Comparison of ENCODE assay signal across 9 cellular contexts in genomic region chr10:96287392-96288105, GRCh38. TPM values are rescaled to one million over a fixed set of nuclear protein-coding genes. Genes with fewer than 3 reads are reported as not detected.
DNase-seq lines count a peak whose midpoint lies in the region; ATAC-seq and TF ChIP-seq lines count a peak whose summit lies in the region.
"Had no signal": no experiment of that assay in that cellular context is flagged by ENCODE, and none has a peak within 500 bp of the region (broad histone marks: within the 10 kb centered on the region; RNA-seq: fewer than 3 reads in every experiment).

No MANE protein-coding gene starts in this region.

- no peaks in the 10 kb centered on the region for H3K9me2 ChIP-seq in PC-9 (ENCODE audit: insufficient read depth)

- no peak overlapping the region for H3K4me2 ChIP-seq in PC-9

- H3K4me3 ChIP-seq in PC-9, result no peak overlapping the region
- H3K4me3 ChIP-seq in foreskin fibroblast (ENCODE audit: low read depth in 1 of 2, low read length in 2 of 2), result no peak overlapping the region

- POLR2A ChIA-PET in WTC11 (lab: Charles Lee), result no interaction called here
- POLR2A ChIA-PET in PC-9 (lab: Charles Lee; ENCODE audit: unreplicated experiment), result no interaction called here

- H3K9me3 ChIP-seq in PC-9 (ENCODE audit: insufficient read depth, low read depth), result no peaks in the 10 kb centered on the region

- no peaks in the 10 kb centered on the region for H3K4me1 ChIP-seq in PC-9 (replicated peaks; ENCODE audit: insufficient read depth)

- no peaks in the 10 kb centered on the region for H3K79me2 ChIP-seq in PC-9 (ENCODE audit: low read depth)

- H3F3A ChIP-seq in PC-9 (ENCODE audit: insufficient read depth, low read depth), result no peaks in the 10 kb centered on the region

- BruUV-seq in PC-9 (replicated peaks; lab: Mats Ljungman, UMichigan), result no TSS peak

- no peaks in the 10 kb centered on the region for H3K36me3 ChIP-seq in PC-9 (ENCODE audit: low read depth)

- H3K27me3 Mint-ChIP-seq in WTC11 (ENCODE audit: low read depth) (no peaks in the 10 kb centered on the region), naive B cell (no peaks in the 10 kb centered on the region)

- H3K4me1 Mint-ChIP-seq in WTC11 (peaks cover 22% of the 10 kb centered on the region), naive B cell (peaks cover 62 to 80% (median 67%) of the 10 kb centered on the region in 3 donors)

- H3K27ac ChIP-seq in PC-9, result no peak overlapping the region

- TF ChIP-seq CTCF in WTC11 (IDR thresholded peaks at IDR 0.05), result no peak
- no peak for TF ChIP-seq CTCF in PC-9 (conservative IDR thresholded peaks at IDR 0.05)
- no peak for TF ChIP-seq CTCF in foreskin fibroblast (IDR thresholded peaks at IDR 0.05; ENCODE audit: low read depth, low read length)

- H3K9me3 Mint-ChIP-seq in WTC11 (no peaks in the 10 kb centered on the region), naive B cell (peaks cover 0 to 4% (median 0%) of the 10 kb centered on the region in 7 donors)

- H3K36me3 Mint-ChIP-seq in WTC11 (no peaks in the 10 kb centered on the region), naive B cell (peaks cover 0 to 7% of the 10 kb centered on the region in 2 donors)

- no peaks in the 10 kb centered on the region for H3K27me3 ChIP-seq in PC-9 (ENCODE audit: insufficient read depth, low read depth)

- intact Hi-C loops in PC-9 (cut with micrococcal nuclease; ENCODE audit: unreplicated experiment), result loop anchor here (2.0 kb wide), 1 partner anchor 21 kb away; no protein-coding TSS in a partner anchor

- no peak overlapping the region for H3K4me3 Mint-ChIP-seq in WTC11
- H3K4me3 Mint-ChIP-seq in naive B cell, result peak overlapping the region; percentile 81 to 93 (median 86)

- in situ Hi-C loops in Caki2 (cut with HindIII; ENCODE audit: low pct_unique_long_range_greater_than_20kb, low sequenced_read_pairs), result no loop called here

- ATAC-seq in GM19397 (IDR thresholded peaks at IDR 0.05; ENCODE audit: unreplicated experiment) (peak; percentile 65), HG03378 (IDR thresholded peaks at IDR 0.05; ENCODE audit: unreplicated experiment) (peak; percentile 64), WTC11 (no peak), naive B cell (ENCODE audit: low read depth in 2 of 2) (peak; percentile 80 to 83)

- 0 out of 2 replicates have a peak overlapping the region, but pooled peaks have one; percentile 26 for H3K27ac Mint-ChIP-seq in WTC11
- H3K27ac Mint-ChIP-seq in naive B cell, result peak overlapping the region; percentile 84 to 98 (median 94)

- CTCF ChIA-PET in WTC11 (lab: Charles Lee), result interaction anchor here (0.5 to 2.0 kb wide), 6 partner anchors 30 to 594 kb away, joined by 3 to 15 read pairs (median 3); partner anchors contain the start of gene TCTN3
- CTCF ChIA-PET in PC-9 (lab: Charles Lee), result no interaction called here

- peak; percentile 88 for DNase-seq in Caki2 (ENCODE audit: low read depth)
- DNase-seq in WTC11 (ENCODE audit: low spot score), result no peak
- peak; percentile 80 for DNase-seq in naive B cell
- DNase-seq in 8988T, result no peak
- DNase-seq in PC-9, result no peak
- DNase-seq in foreskin fibroblast, result no peak

- no peak overlapping the region for H2AFZ ChIP-seq in PC-9

- H4K20me1 ChIP-seq in PC-9 (ENCODE audit: insufficient read depth), result no peaks in the 10 kb centered on the region

TF ChIP-seq in WTC11, 78 proteins besides CTCF, POLR2A, EP300 and RAD21 (continues in another document):
- TF ChIP-seq ZNF281 (CRISPR knock-in tag; IDR thresholded peaks at IDR 0.05) (no peak), RORB (CRISPR knock-in tag; IDR thresholded peaks at IDR 0.05) (no peak), ZNF416 (CRISPR knock-in tag; IDR thresholded peaks at IDR 0.05) (no peak), E2F1 (CRISPR knock-in tag; IDR thresholded peaks at IDR 0.05) (no peak), PRRX2 (CRISPR knock-in tag; IDR thresholded peaks at IDR 0.05) (no peak), ZNF425 (CRISPR knock-in tag; conservative IDR thresholded peaks at IDR 0.05) (no peak), TEAD4 (CRISPR knock-in tag; IDR thresholded peaks at IDR 0.05) (no peak), NFATC4 (CRISPR knock-in tag; IDR thresholded peaks at IDR 0.05) (no peak), ZNF671 (CRISPR knock-in tag; IDR thresholded peaks at IDR 0.05) (no peak), MLX (CRISPR knock-in tag; IDR thresholded peaks at IDR 0.05) (no peak), CREM (CRISPR knock-in tag; IDR thresholded peaks at IDR 0.05) (no peak), TCF7 (CRISPR knock-in tag; IDR thresholded peaks at IDR 0.05; ENCODE audit: low read depth) (no peak), GABPB1 (CRISPR knock-in tag; IDR thresholded peaks at IDR 0.05) (no peak), ZNF219 (CRISPR knock-in tag; IDR thresholded peaks at IDR 0.05; ENCODE audit: borderline replicate concordance) (no peak), NFYB (CRISPR knock-in tag; conservative IDR thresholded peaks at IDR 0.05; ENCODE audit: low read depth) (no peak), RELA (CRISPR knock-in tag; IDR thresholded peaks at IDR 0.05; ENCODE audit: borderline replicate concordance) (no peak), ERG (CRISPR knock-in tag; IDR thresholded peaks at IDR 0.05) (no peak)

RNA-seq across cellular contexts. Expression of gene BLNK, which starts 16.2 kb away (rescaled TPM):
- not detected in 2 replicates for total RNA-seq in Caki2 (2014; rRNA removed; shearing (Covaris generic); ENCODE audit: low replicate concordance)
- not detected in 3 replicates for total RNA-seq in WTC11 (2021)
- polyA plus RNA-seq in naive B cell (ENCODE audit: low read depth in 6 of 6), result 100 to 1,000 TPM; 152 to 280 (median 196) TPM
- total RNA-seq in PC-9 (2021), result 0.98 and 1.0 TPM in 2 replicates
- total RNA-seq: glomerular endothelial cell had no signal

RNA-seq across cellular contexts. Expression of gene DNTT, which starts 16.7 kb away (rescaled TPM):
- total RNA-seq in Caki2 (2014; rRNA removed; shearing (Covaris generic); ENCODE audit: low replicate concordance), result 0.12 and 0.30 TPM in 2 replicates
- total RNA-seq in WTC11 (2021) (0.09 TPM in 1 of 3 replicates, not detected in the others), PC-9 (2021) (not detected in 2 replicates)
- polyA plus RNA-seq in naive B cell (ENCODE audit: low read depth in 6 of 6), result under 1 TPM in 1 of 6 donors, not detected in 5; 0.21 TPM
- total RNA-seq: glomerular endothelial cell had no signal

Comparison
In these comparisons a context has a peak if more than half of its experiments do, and no peak if none do; other contexts are left out.
1. DNase-seq: peak in Caki2 (single experiment) and naive B cell (single experiment); none in WTC11 (single experiment), 8988T (single experiment), PC-9 (0 of 2) and foreskin fibroblast (0 of 2).